ENCODE assay signal across 8 cellular contexts in genomic region chr10:122648599-122649428, GRCh38. TPM values are rescaled to one million over a fixed set of nuclear protein-coding genes. Genes with fewer than 3 reads are reported as not detected.
DNase-seq lines count a peak whose midpoint lies in the region; ATAC-seq and TF ChIP-seq lines count a peak whose summit lies in the region.
"Had no signal": no experiment of that assay in that cellular context is flagged by ENCODE, and none has a peak within 500 bp of the region (broad histone marks: within the 10 kb centered on the region; RNA-seq: fewer than 3 reads in every experiment).

No MANE protein-coding gene starts in this region.

- H3K4me1 Mint-ChIP-seq in type B pancreatic cell (ENCODE audit: unreplicated experiment), result no peaks in the 10 kb centered on the region
- H3K4me1 Mint-ChIP-seq: activated B cell treated with CpG ODN at 0.5 μM for 24 hours had no signal

- H3K9me3 ChIP-seq in lower lobe of right lung, result no peaks in the 10 kb centered on the region

- no peak overlapping the region for H3K4me3 Mint-ChIP-seq in type B pancreatic cell
- H3K4me3 Mint-ChIP-seq: activated B cell treated with CpG ODN at 0.5 μM for 24 hours had no signal

- DNase-seq in Daoy (ENCODE audit: low read depth) (peak; percentile 35), RPMI8226 (peak; percentile 40), dorsolateral prefrontal cortex (peak; percentile 13 to 79 (median 66)), lower lobe of right lung (peak; percentile 57), type B pancreatic cell (ENCODE audit: extremely low spot score, unreplicated experiment) (peak; percentile 72)
- DNase-seq: activated B cell treated with CpG ODN at 0.5 μM for 24 hours had no signal

- H3K27ac ChIP-seq in dorsolateral prefrontal cortex (no peak overlapping the region), lower lobe of right lung (no peak overlapping the region)

- H3K4me3 ChIP-seq in dorsolateral prefrontal cortex (no peak overlapping the region), lower lobe of right lung (no peak overlapping the region)

- peak; percentile 45 to 94 (median 86) for TF ChIP-seq CTCF in dorsolateral prefrontal cortex (IDR thresholded peaks at IDR 0.05 in 54 of 56, conservative IDR thresholded peaks at IDR 0.05 in 2 of 56; ENCODE audit: low read depth in 1 of 56, partially characterized antibody in 56 of 56)
- peak; percentile 69 for TF ChIP-seq CTCF in lower lobe of right lung (IDR thresholded peaks at IDR 0.05)
- TF ChIP-seq CTCF in type B pancreatic cell (conservative IDR thresholded peaks at IDR 0.05), result peak; percentile 86

- peak; percentile 45 for ATAC-seq in HG03108 (IDR thresholded peaks at IDR 0.05; ENCODE audit: unreplicated experiment)
- ATAC-seq in lower lobe of right lung, result peak; percentile 62 to 81
- ATAC-seq in GM21717 (IDR thresholded peaks at IDR 0.05; ENCODE audit: unreplicated experiment), result no peak

- no peaks in the 10 kb centered on the region for H3K4me1 ChIP-seq in lower lobe of right lung

- no peaks in the 10 kb centered on the region for H3K9me3 Mint-ChIP-seq in type B pancreatic cell
- H3K9me3 Mint-ChIP-seq: activated B cell treated with CpG ODN at 0.5 μM for 24 hours had no signal

- H3K36me3 Mint-ChIP-seq in type B pancreatic cell, result no peaks in the 10 kb centered on the region

- H3K36me3 ChIP-seq in lower lobe of right lung, result no peaks in the 10 kb centered on the region

- intact Hi-C loops in dorsolateral prefrontal cortex (cut with DNase I) (loop anchor here (1.0 to 10.0 kb wide), 7 partner anchors 38 to 906 kb away; no protein-coding TSS in a partner anchor), lower lobe of right lung (cut with DNase I) (no loop called here)

- H3K27me3 Mint-ChIP-seq in type B pancreatic cell, result peaks cover 24% of the 10 kb centered on the region

- H3K27ac Mint-ChIP-seq in type B pancreatic cell, result no peak overlapping the region
- H3K27ac Mint-ChIP-seq: activated B cell treated with CpG ODN at 0.5 μM for 24 hours had no signal

- H3K27me3 ChIP-seq in dorsolateral prefrontal cortex (peaks cover 0 to 15% (median 0%) of the 10 kb centered on the region in 45 donors), lower lobe of right lung (ENCODE audit: low read depth) (no peaks in the 10 kb centered on the region)

RNA-seq across cellular contexts. Expression of gene C10orf120, which starts 50.8 kb away (rescaled TPM):
- total RNA-seq in Daoy (2014; rRNA removed; shearing (Covaris generic)), result not detected in 2 replicates
- total RNA-seq in dorsolateral prefrontal cortex, result not detected
- total RNA-seq in lower lobe of right lung, result not detected
- total RNA-seq in type B pancreatic cell (ENCODE audit: low replicate concordance), result not detected in 2 replicates
- total RNA-seq: activated B cell treated with CpG ODN at 0.5 μM for 24 hours had no signal
